12 cellular contexts compared by ENCODE assay signal in genomic region chr17:65656390-65657250, GRCh38.
DNase-seq lines count a peak whose midpoint lies in the region; ATAC-seq and TF ChIP-seq lines count a peak whose summit lies in the region.
"Had no signal": no experiment of that assay in that cellular context is flagged by ENCODE, and none has a peak within 500 bp of the region (broad histone marks: within the 10 kb centered on the region; RNA-seq: fewer than 3 reads in every experiment).

No MANE protein-coding gene starts in this region.

- ATAC-seq in GM21360 (IDR thresholded peaks at IDR 0.05; ENCODE audit: unreplicated experiment) (peak; percentile 76), HG03521 (IDR thresholded peaks at IDR 0.05; ENCODE audit: unreplicated experiment) (peak; percentile 53)

- no peak overlapping the region for H3K4me3 ChIP-seq in GM12865 (ENCODE audit: low read depth, low read length)
- H3K4me3 ChIP-seq: thoracic aorta had no signal

- TF ChIP-seq CTCF in GM12865 (IDR thresholded peaks at IDR 0.05; ENCODE audit: insufficient read depth, low read depth, low read length, missing control alignments), result no peak

- peak; percentile 83 for DNase-seq in GM12865 (ENCODE audit: low read depth)
- peak; percentile 40 for DNase-seq in iris pigment epithelial cell (ENCODE audit: low read depth)
- no peak for DNase-seq in hypothalamus (lab: John Stamatoyannopoulos, UW)
- DNase-seq in middle frontal gyrus (ENCODE audit: extremely low spot score, low spot score), result no peak
- DNase-seq in islet precursor cell, result no peak
- no peak for DNase-seq in iPS-NIHi7 (ENCODE audit: extremely low spot score)
- DNase-seq: activated B cell treated with CpG ODN at 0.5 μM for 24 hours, DMS153, GOT3 had no signal

Comparison
In these comparisons a context has a peak if more than half of its experiments do, and no peak if none do; other contexts are left out.
1. DNase-seq: peak in GM12865 (single experiment) and iris pigment epithelial cell (single experiment); none in hypothalamus (0 of 51), middle frontal gyrus (single experiment), islet precursor cell (single experiment) and iPS-NIHi7 (single experiment).